In genomic region chr17:51119415-51120356, GRCh38 we compare ENCODE assay signal across 8 cellular contexts. TPM values are rescaled to one million over a fixed set of nuclear protein-coding genes. Genes with fewer than 3 reads are reported as not detected.
A peak's percentile ranks its signal among the peaks of the same experiment; 100 is the strongest.
DNase-seq lines count a peak whose midpoint lies in the region; ATAC-seq and TF ChIP-seq lines count a peak whose summit lies in the region.

No MANE protein-coding gene starts in this region.

- H3K36me3 ChIP-seq in SK-N-SH (replicated peaks in 1 of 2; ENCODE audit: control insufficient read depth in 1 of 2, insufficient read depth in 2 of 2, low read length in 1 of 2): peaks cover 0 to 15% of the 10 kb centered on the region in 2 experiments

- H3K4me3 ChIP-seq in SK-N-SH (ENCODE audit: low read depth in 2 of 2, low read length in 1 of 2): peak overlapping the region; percentile 73 to 86

- ATAC-seq in GM19395 (IDR thresholded peaks at IDR 0.05; ENCODE audit: unreplicated experiment) (peak; percentile 26), HG03460 (IDR thresholded peaks at IDR 0.05; ENCODE audit: unreplicated experiment) (peak; percentile 18), left cardiac atrium (peak; percentile 21 to 30)

- H3K4me2 ChIP-seq in SK-N-SH: peak overlapping the region; percentile 87

- peaks cover 54% of the 10 kb centered on the region for H4K20me1 ChIP-seq in SK-N-SH (ENCODE audit: insufficient read depth)

- WGBS in SK-N-SH (ENCODE audit: low lambda C conversion rate): 5% methylated on average over 46 of the region's 49 CpGs

- peak overlapping the region; percentile 76; the same call in 1 of the 2 replicates for H2AFZ ChIP-seq in SK-N-SH (ENCODE audit: low read depth)

- intact Hi-C loops in left cardiac atrium (cut with DNase I): loop anchor here in 1 of 2 donors (2.0 kb wide), 1 partner anchor 33 kb away; the partner anchor contains the start of gene NME1

- POLR2A ChIA-PET in SK-N-SH (lab: Yijun Ruan, JAX): interaction anchor here (0.5 to 2.2 kb wide), 5 partner anchors 28 to 454 kb away, joined by 3 to 12 read pairs (median 5); partner anchors contain the start of genes NME1 and TOB1

- DNase-seq in COLO668 (lab: John Stamatoyannopoulos, UW; ENCODE audit: unreplicated experiment) (peak; percentile 49), SK-N-SH (peak; percentile 24), left cardiac atrium (peak; percentile 48), pons (ENCODE audit: low spot score) (peak; percentile 55), HuH-7.5 (ENCODE audit: low spot score) (no peak)

- TF ChIP-seq RAD21 in SK-N-SH (IDR thresholded peaks at IDR 0.05; ENCODE audit: low read length): peak; percentile 66

- TF ChIP-seq EP300 in SK-N-SH (IDR thresholded peaks at IDR 0.05; ENCODE audit: borderline replicate concordance in 1 of 2, low read depth in 1 of 2, low read length in 1 of 2): no peak

- H3K27ac ChIP-seq in SK-N-SH (ENCODE audit: low read depth in 2 of 2, low read length in 1 of 2) (peak overlapping the region; percentile 66 to 89), angular gyrus (ENCODE audit: low read depth, low read length) (peak overlapping the region; percentile 93)

- TF ChIP-seq CTCF in SK-N-SH (IDR thresholded peaks at IDR 0.05): peak; percentile 50

- H3K9ac ChIP-seq in SK-N-SH: peak overlapping the region; percentile 96

- H3K9me3 ChIP-seq in SK-N-SH: no peaks in the 10 kb centered on the region

- CTCF ChIA-PET in SK-N-SH (lab: Yijun Ruan, JAX): interaction anchor here (0.7 to 3.9 kb wide), 14 partner anchors 9 to 267 kb away, joined by 3 to 25 read pairs (median 4); partner anchors contain the start of gene NME1

- no peaks in the 10 kb centered on the region for H3K27me3 ChIP-seq in SK-N-SH (ENCODE audit: insufficient read depth)

- peaks cover 58% of the 10 kb centered on the region for H3K79me2 ChIP-seq in SK-N-SH (ENCODE audit: insufficient read depth)

- peaks cover 10% of the 10 kb centered on the region for H3F3A ChIP-seq in SK-N-SH (replicated peaks; ENCODE audit: insufficient read depth)

- peaks cover 9 to 12% of the 10 kb centered on the region in 2 experiments for H3K4me1 ChIP-seq in SK-N-SH (ENCODE audit: control insufficient read depth in 1 of 2, insufficient read depth in 2 of 2, low read depth in 1 of 2, low read length in 1 of 2)

- no peaks in the 10 kb centered on the region for H3K9me2 ChIP-seq in SK-N-SH

TF ChIP-seq in SK-N-SH, 30 proteins besides CTCF, POLR2A, EP300 and RAD21 (continues in another document):
- TF ChIP-seq ZBTB33 (IDR thresholded peaks at IDR 0.05; ENCODE audit: borderline replicate concordance, low read depth): no peak
- no peak for TF ChIP-seq NRF1 (IDR thresholded peaks at IDR 0.05; ENCODE audit: low read depth, low read length)
- TF ChIP-seq NFIC (IDR thresholded peaks at IDR 0.05; ENCODE audit: borderline replicate concordance): no peak
- TF ChIP-seq GATA2 (CRISPR knock-in tag; IDR thresholded peaks at IDR 0.05): no peak
- TF ChIP-seq TEAD4 (IDR thresholded peaks at IDR 0.05; ENCODE audit: borderline replicate concordance, insufficient read depth): no peak
- TF ChIP-seq GABPA (IDR thresholded peaks at IDR 0.05; ENCODE audit: low read depth): 0 out of 2 replicates have a peak, but pooled peaks have one; percentile 16
- TF ChIP-seq MAX (IDR thresholded peaks at IDR 0.05; ENCODE audit: low read depth): peak; percentile 53
- no peak for TF ChIP-seq POLR2AphosphoS5 (IDR thresholded peaks at IDR 0.05; ENCODE audit: low read depth, low read length)
- 0 out of 2 replicates have a peak, but pooled peaks have one; percentile 20 for TF ChIP-seq ELF1 (IDR thresholded peaks at IDR 0.05)
- TF ChIP-seq SIN3A (IDR thresholded peaks at IDR 0.05; ENCODE audit: borderline replicate concordance, low read depth, low read length): peak; percentile 92
- no peak for TF ChIP-seq RXRA (IDR thresholded peaks at IDR 0.05; ENCODE audit: borderline replicate concordance, low read depth)
- no peak for TF ChIP-seq USF1 (IDR thresholded peaks at IDR 0.05; ENCODE audit: borderline replicate concordance, low read depth)
- TF ChIP-seq YY1 (IDR thresholded peaks at IDR 0.05; ENCODE audit: low read depth): no peak
- TF ChIP-seq FOSL2 (IDR thresholded peaks at IDR 0.05; ENCODE audit: borderline replicate concordance, low read depth): no peak
- TF ChIP-seq RFX5 (IDR thresholded peaks at IDR 0.05; ENCODE audit: low read length): no peak
- no peak for TF ChIP-seq FOXM1 (IDR thresholded peaks at IDR 0.05; ENCODE audit: low read depth)
- TF ChIP-seq EZH2phosphoT487 (IDR thresholded peaks at IDR 0.05; ENCODE audit: borderline replicate concordance, low read depth): no peak
- TF ChIP-seq MEF2A (IDR thresholded peaks at IDR 0.05; ENCODE audit: borderline replicate concordance, low read depth): no peak
- no peak for TF ChIP-seq PBX3 (IDR thresholded peaks at IDR 0.05)
- no peak for TF ChIP-seq JUND (IDR thresholded peaks at IDR 0.05)
- TF ChIP-seq SMC3 (IDR thresholded peaks at IDR 0.05; ENCODE audit: low read depth, low read length): no peak; the same call in 1 of the 2 replicates
- TF ChIP-seq REST (IDR thresholded peaks at IDR 0.05; ENCODE audit: low read depth, low read length): peak; percentile 92

RNA-seq across cellular contexts. Expression of gene SPAG9, which starts 1.0 kb away (rescaled TPM):
- 32.1 and 44.5 TPM in 2 replicates for polyA plus RNA-seq in SK-N-SH (2012; rRNA removed)
- polyA plus RNA-seq in SK-N-SH (2012; cell fraction: cytosol; rRNA removed): 32.4 and 35.5 TPM in 2 replicates
- polyA plus RNA-seq in SK-N-SH (2012; cell fraction: nucleus; rRNA removed): 76.8 and 131 TPM in 2 replicates
- 10 to 100 TPM; 47.9 to 67.2 TPM for total RNA-seq in left cardiac atrium

RNA-seq across cellular contexts. Expression of gene NME1, which starts 33.7 kb away (rescaled TPM):
- polyA plus RNA-seq in SK-N-SH (2012; rRNA removed): 654 and 658 TPM in 2 replicates
- 675 and 736 TPM in 2 replicates for polyA plus RNA-seq in SK-N-SH (2012; cell fraction: cytosol; rRNA removed)
- polyA plus RNA-seq in SK-N-SH (2012; cell fraction: nucleus; rRNA removed): 254 and 270 TPM in 2 replicates
- total RNA-seq in left cardiac atrium: 10 to 100 TPM; 37.8 to 63.8 TPM

RNA-seq across cellular contexts. Expression of gene NME2, which starts 46.5 kb away (rescaled TPM):
- polyA plus RNA-seq in SK-N-SH (2012; rRNA removed): 1,446 and 1,447 TPM in 2 replicates
- polyA plus RNA-seq in SK-N-SH (2012; cell fraction: cytosol; rRNA removed): 1,544 and 1,563 TPM in 2 replicates
- 435 and 488 TPM in 2 replicates for polyA plus RNA-seq in SK-N-SH (2012; cell fraction: nucleus; rRNA removed)
- total RNA-seq in left cardiac atrium: 100 to 1,000 TPM; 350 to 359 TPM
